ENCODE assay signal across 29 cellular contexts in the genomic region with DNA sequence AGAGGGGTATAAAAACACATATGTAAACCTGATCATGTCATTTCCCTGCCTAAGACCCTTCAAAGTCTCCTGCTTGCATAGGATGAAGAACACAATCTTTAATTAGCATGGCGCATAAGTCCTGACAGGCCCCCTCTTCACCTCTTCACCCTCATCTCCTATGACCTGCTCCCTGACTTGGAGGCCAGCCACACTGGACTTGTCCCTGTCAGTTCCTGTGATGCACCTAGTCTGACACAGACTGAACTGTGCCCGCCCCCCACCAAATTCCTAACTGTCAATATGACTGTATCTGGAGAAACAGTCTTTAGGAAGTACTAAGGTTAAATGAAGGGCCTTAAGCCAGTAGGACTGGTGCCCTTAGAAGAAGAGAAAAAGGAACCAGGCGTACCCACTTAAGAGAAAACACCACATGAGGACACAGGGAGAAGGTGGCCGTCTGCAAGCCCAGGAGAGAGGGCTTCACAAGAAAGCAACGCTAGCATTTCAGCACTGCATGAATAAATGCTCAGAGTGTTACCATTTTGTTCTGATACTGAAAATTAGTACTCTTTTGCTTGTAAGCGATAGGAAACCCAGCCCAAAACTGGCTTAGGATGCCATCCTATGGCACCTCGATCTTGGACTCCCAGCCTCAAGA.
"Had no signal": no experiment of that assay in that cellular context is flagged by ENCODE, and none has a peak within 500 bp of the region (broad histone marks: within the 10 kb centered on the region; RNA-seq: fewer than 3 reads in every experiment).

No MANE protein-coding gene starts in this region.

- ATAC-seq: naive thymus-derived CD8-positive, alpha-beta T cell; psoas muscle; right cardiac atrium; right lobe of liver; stimulated activated effector memory CD8-positive, alpha-beta T cell treated with anti-CD3 and anti-CD28 coated beads, Interleukin-12 subunit alpha, Interleukin-12 subunit beta, amount 100 ng/mL, for 72 hours; stimulated activated naive B cell treated with anti-CD40 and anti-IgM and Interleukin-4, amounts not matched to agents 10 μg/mL and 1 μg/mL and 100 μg/mL, for 72 hours; upper lobe of right lung had no signal

- H3K27me3 ChIP-seq: ovary, right lobe of liver, thyroid gland, tibial nerve, uterus had no signal

- H3K36me3 Mint-ChIP-seq: naive thymus-derived CD8-positive, alpha-beta T cell; natural killer cell treated with Interleukin-12 subunit alpha and Interleukin-12 subunit beta and Interleukin-15 and Interleukin-18, amount 100 ng/mL, for 72 hours; stimulated activated effector memory CD8-positive, alpha-beta T cell treated with anti-CD3 and anti-CD28 coated beads, Interleukin-12 subunit alpha, Interleukin-12 subunit beta, amount 100 ng/mL, for 72 hours; stimulated activated naive B cell treated with anti-CD40 and anti-IgM and Interleukin-4, amounts not matched to agents 10 μg/mL and 1 μg/mL and 100 μg/mL, for 72 hours had no signal

- H3K4me1 Mint-ChIP-seq: naive thymus-derived CD8-positive, alpha-beta T cell; stimulated activated effector memory CD8-positive, alpha-beta T cell treated with anti-CD3 and anti-CD28 coated beads, Interleukin-12 subunit alpha, Interleukin-12 subunit beta, amount 100 ng/mL, for 72 hours; stimulated activated naive B cell treated with anti-CD40 and anti-IgM and Interleukin-4, amounts not matched to agents 10 μg/mL and 1 μg/mL and 100 μg/mL, for 72 hours had no signal

- H3K4me3 ChIP-seq: ovary, psoas muscle, right lobe of liver, sigmoid colon, stomach, thoracic aorta, thyroid gland, tibial nerve, upper lobe of right lung, uterus had no signal

- FAIRE-seq: small intestine had no signal

- H3K36me3 ChIP-seq: neutrophil, ovary, right lobe of liver, sigmoid colon, stomach, thoracic aorta, thyroid gland, tibial nerve, upper lobe of right lung, uterus had no signal

- H3K4me1 ChIP-seq: parathyroid adenoma, psoas muscle, right lobe of liver, sigmoid colon, stomach, thyroid gland, tibial nerve, upper lobe of right lung, uterus had no signal

- H3K9me3 ChIP-seq: neutrophil, ovary, psoas muscle, right lobe of liver, sigmoid colon, stomach, thoracic aorta, thyroid gland, tibial nerve, upper lobe of right lung, uterus had no signal

- DNase-seq: naive thymus-derived CD8-positive, alpha-beta T cell; nephron progenitor cell; nucleus accumbens; ovary; psoas muscle; right cardiac atrium; right lobe of liver; sigmoid colon; small intestine; stimulated activated CD4-positive, alpha-beta T cell treated with anti-CD3 and anti-CD28 coated beads, Interleukin-15, amount 100 ng/mL, for 24 hours; stimulated activated CD4-positive, alpha-beta T cell treated with anti-CD3 and anti-CD28 coated beads, Interleukin-2, amount 100 ng/mL, for 24 hours; stimulated activated CD4-positive, alpha-beta T cell treated with anti-CD3 and anti-CD28 coated beads, Interleukin-2, amount 100 ng/mL, for 48 hours; stimulated activated CD4-positive, alpha-beta T cell treated with anti-CD3 and anti-CD28 coated beads, Interleukin-4, amount 100 ng/mL, for 24 hours; stimulated activated naive B cell treated with anti-CD40 and anti-IgM and Interleukin-4, amounts not matched to agents 10 μg/mL and 1 μg/mL and 100 μg/mL, for 72 hours; stimulated activated naive CD4-positive, alpha-beta T cell treated with Interleukin-2 at 50 U/mL for 16 hours; stomach; thyroid gland; trophoblast cell; upper lobe of right lung; uterus had no signal

- H3K9ac ChIP-seq: parathyroid adenoma had no signal

- H2AFZ ChIP-seq: parathyroid adenoma had no signal

- H3K9me3 Mint-ChIP-seq: natural killer cell treated with Interleukin-12 subunit alpha and Interleukin-12 subunit beta and Interleukin-15 and Interleukin-18, amount 100 ng/mL, for 72 hours; nephron progenitor cell; neural crest cell; stimulated activated effector memory CD8-positive, alpha-beta T cell treated with anti-CD3 and anti-CD28 coated beads, Interleukin-12 subunit alpha, Interleukin-12 subunit beta, amount 100 ng/mL, for 72 hours; stimulated activated naive B cell treated with anti-CD40 and anti-IgM and Interleukin-4, amounts not matched to agents 10 μg/mL and 1 μg/mL and 100 μg/mL, for 72 hours; stimulated activated naive CD8-positive, alpha-beta T cell treated with anti-CD3 and anti-CD28 coated beads, Interleukin-15, Interleukin-2, amounts not matched to agents 100 ng/mL and 50 ng/mL, for 24 hours had no signal

- H3K79me2 ChIP-seq: parathyroid adenoma had no signal

- H3K27ac ChIP-seq: neutrophil, ovary, parathyroid adenoma, psoas muscle, right lobe of liver, sigmoid colon, stomach, thoracic aorta, thyroid gland, tibial nerve, upper lobe of right lung, uterus had no signal

- H3K27ac Mint-ChIP-seq: naive thymus-derived CD8-positive, alpha-beta T cell; natural killer cell treated with Interleukin-12 subunit alpha and Interleukin-12 subunit beta and Interleukin-15 and Interleukin-18, amount 100 ng/mL, for 72 hours; progenitor cell of endocrine pancreas; stimulated activated effector memory CD8-positive, alpha-beta T cell treated with anti-CD3 and anti-CD28 coated beads, Interleukin-12 subunit alpha, Interleukin-12 subunit beta, amount 100 ng/mL, for 72 hours; stimulated activated naive B cell treated with anti-CD40 and anti-IgM and Interleukin-4, amounts not matched to agents 10 μg/mL and 1 μg/mL and 100 μg/mL, for 72 hours; stimulated activated naive CD8-positive, alpha-beta T cell treated with anti-CD3 and anti-CD28 coated beads, Interleukin-15, Interleukin-2, amounts not matched to agents 100 ng/mL and 50 ng/mL, for 24 hours had no signal

- H3K4me3 Mint-ChIP-seq: naive thymus-derived CD8-positive, alpha-beta T cell; natural killer cell treated with Interleukin-12 subunit alpha and Interleukin-12 subunit beta and Interleukin-15 and Interleukin-18, amount 100 ng/mL, for 72 hours; nephron progenitor cell; neural crest cell; stimulated activated effector memory CD8-positive, alpha-beta T cell treated with anti-CD3 and anti-CD28 coated beads, Interleukin-12 subunit alpha, Interleukin-12 subunit beta, amount 100 ng/mL, for 72 hours; stimulated activated naive B cell treated with anti-CD40 and anti-IgM and Interleukin-4, amounts not matched to agents 10 μg/mL and 1 μg/mL and 100 μg/mL, for 72 hours; stimulated activated naive CD8-positive, alpha-beta T cell treated with anti-CD3 and anti-CD28 coated beads, Interleukin-15, Interleukin-2, amounts not matched to agents 100 ng/mL and 50 ng/mL, for 24 hours had no signal
